13 cellular contexts compared by ENCODE assay signal in genomic region chr1:26531651-26532131, GRCh38. TPM values are rescaled to one million over a fixed set of nuclear protein-coding genes. Genes with fewer than 3 reads are reported as not detected.
DNase-seq lines count a peak whose midpoint lies in the region; ATAC-seq, FAIRE-seq and TF ChIP-seq lines count a peak whose summit lies in the region.
"Had no signal": no experiment of that assay in that cellular context is flagged by ENCODE, and none has a peak within 500 bp of the region (broad histone marks: within the 10 kb centered on the region; RNA-seq: fewer than 3 reads in every experiment).

No MANE protein-coding gene starts in this region.

- H3K27ac ChIP-seq in RWPE2 (ENCODE audit: poor library complexity, severe bottlenecking), result peak overlapping the region; percentile 87
- peak overlapping the region; percentile 86 for H3K27ac ChIP-seq in keratinocyte (ENCODE audit: control insufficient read depth, insufficient read depth, low read length)
- H3K27ac ChIP-seq: KMS-11 had no signal

- H3K36me3 ChIP-seq in RWPE2 (ENCODE audit: low read depth), result peaks cover 19% of the 10 kb centered on the region
- peaks cover 8 to 14% of the 10 kb centered on the region in 2 experiments for H3K36me3 ChIP-seq in keratinocyte (ENCODE audit: control insufficient read depth in 2 of 2, extremely low read depth in 1 of 2, insufficient read depth in 2 of 2, low read length in 2 of 2)

- H3K4me1 ChIP-seq in RWPE2 (ENCODE audit: insufficient read depth, poor library complexity, severe bottlenecking), result peaks cover 12% of the 10 kb centered on the region
- H3K4me1 ChIP-seq in keratinocyte (ENCODE audit: control insufficient read depth, extremely low read depth, insufficient read depth, low read length), result peaks cover 26% of the 10 kb centered on the region

- peaks cover 60% of the 10 kb centered on the region for H3K79me2 ChIP-seq in keratinocyte (ENCODE audit: control insufficient read depth, insufficient read depth, low read length)

- peaks cover 11% of the 10 kb centered on the region for H4K20me1 ChIP-seq in keratinocyte (ENCODE audit: control insufficient read depth, extremely low read depth, insufficient read depth, low read length)

- H3K4me3 ChIP-seq in RWPE2 (ENCODE audit: severe bottlenecking) (peak overlapping the region; percentile 100), keratinocyte (ENCODE audit: control insufficient read depth in 2 of 3, extremely low read depth in 1 of 3, insufficient read depth in 2 of 3, low read depth in 1 of 3, low read length in 3 of 3) (peak overlapping the region; percentile 55 to 98 (median 93))

- TF ChIP-seq CTCF in RWPE2 (IDR thresholded peaks at IDR 0.05; ENCODE audit: poor library complexity, severe bottlenecking), result no peak
- no peak for TF ChIP-seq CTCF in keratinocyte (optimal IDR thresholded peaks at IDR 0.05 in 1 of 3, IDR thresholded peaks at IDR 0.05 in 1 of 3, conservative IDR thresholded peaks at IDR 0.05 in 1 of 3; ENCODE audit: extremely low read depth in 1 of 3, insufficient read depth in 2 of 3, low read length in 3 of 3)

- peak overlapping the region; percentile 87 to 89 for H3K4me3 Mint-ChIP-seq in stimulated activated naive B cell treated with anti-CD40 and anti-IgM and Interleukin-4, amounts not matched to agents 10 μg/mL and 1 μg/mL and 100 μg/mL, for 72 hours

- H3K27me3 Mint-ChIP-seq in stimulated activated naive B cell treated with anti-CD40 and anti-IgM and Interleukin-4, amounts not matched to agents 10 μg/mL and 1 μg/mL and 100 μg/mL, for 72 hours, result no peaks in the 10 kb centered on the region

- peak overlapping the region; percentile 95 for H3K9ac ChIP-seq in keratinocyte (ENCODE audit: control insufficient read depth, extremely low read depth, insufficient read depth, low read length)
- H3K9ac ChIP-seq: KMS-11 had no signal

- no peaks in the 10 kb centered on the region for H3K9me3 Mint-ChIP-seq in stimulated activated naive B cell treated with anti-CD40 and anti-IgM and Interleukin-4, amounts not matched to agents 10 μg/mL and 1 μg/mL and 100 μg/mL, for 72 hours
- H3K9me3 Mint-ChIP-seq: naive thymus-derived CD4-positive, alpha-beta T cell had no signal

- H3K27me3 ChIP-seq in RWPE2 (ENCODE audit: insufficient read depth, poor library complexity, severe bottlenecking) (no peaks in the 10 kb centered on the region), keratinocyte (ENCODE audit: control insufficient read depth, extremely low read depth, insufficient read depth, low read length) (no peaks in the 10 kb centered on the region)

- H3K36me3 Mint-ChIP-seq in stimulated activated naive B cell treated with anti-CD40 and anti-IgM and Interleukin-4, amounts not matched to agents 10 μg/mL and 1 μg/mL and 100 μg/mL, for 72 hours, result peaks cover 3 to 4% of the 10 kb centered on the region in 2 donors
- H3K36me3 Mint-ChIP-seq: naive thymus-derived CD4-positive, alpha-beta T cell had no signal

- dilution Hi-C loops in keratinocyte (cut with MboI; ENCODE audit: extremely low pct_ligation_motif_present, low sequenced_read_pairs), result no loop called here

- H3K27ac Mint-ChIP-seq in stimulated activated naive B cell treated with anti-CD40 and anti-IgM and Interleukin-4, amounts not matched to agents 10 μg/mL and 1 μg/mL and 100 μg/mL, for 72 hours, result no peak overlapping the region

- no peak for FAIRE-seq in keratinocyte (lab: Jason Lieb, UNC)
- FAIRE-seq: A204.1, GM12891 had no signal

- no peaks in the 10 kb centered on the region for H3K9me1 ChIP-seq in keratinocyte (ENCODE audit: control insufficient read depth, extremely low read depth, insufficient read depth, low read length)

- no peaks in the 10 kb centered on the region for H3K9me3 ChIP-seq in RWPE2 (ENCODE audit: severe bottlenecking)
- H3K9me3 ChIP-seq in keratinocyte (ENCODE audit: control insufficient read depth, low read depth, low read length), result no peaks in the 10 kb centered on the region

- H3K4me1 Mint-ChIP-seq in stimulated activated naive B cell treated with anti-CD40 and anti-IgM and Interleukin-4, amounts not matched to agents 10 μg/mL and 1 μg/mL and 100 μg/mL, for 72 hours, result peaks cover 31 to 49% of the 10 kb centered on the region in 2 donors

- H3K4me2 ChIP-seq in keratinocyte (ENCODE audit: control insufficient read depth, extremely low read depth, insufficient read depth, low read depth, low read length), result peak overlapping the region; percentile 93
- H3K4me2 ChIP-seq: KMS-11 had no signal

- peak; percentile 3 for ATAC-seq in RWPE2 (ENCODE audit: low read depth)
- ATAC-seq in stimulated activated naive B cell treated with anti-CD40 and anti-IgM and Interleukin-4, amounts not matched to agents 10 μg/mL and 1 μg/mL and 100 μg/mL, for 72 hours (replicated peaks), result no peak

- DNase-seq in DMS53 (lab: John Stamatoyannopoulos, UW) (peak; percentile 53), DMS53 treated with DMSO at 0.1 percent for 48 hours (lab: John Stamatoyannopoulos, UW; ENCODE audit: unreplicated experiment) (no peak), RWPE2 (ENCODE audit: low spot score) (no peak), keratinocyte (ENCODE audit: low read depth, low spot score) (no peak), NCI-H146 (lab: John Stamatoyannopoulos, UW) (no peak), GM19238 (ENCODE audit: insufficient read length, low spot score) (no peak), cerebellar nuclear complex (lab: John Stamatoyannopoulos, UW) (no peak)
- no peak for DNase-seq in stimulated activated naive B cell treated with anti-CD40 and anti-IgM and Interleukin-4, amounts not matched to agents 10 μg/mL and 1 μg/mL and 100 μg/mL, for 72 hours
- DNase-seq: naive thymus-derived CD4-positive, alpha-beta T cell; Right ventricle myocardium superior had no signal

- H2AFZ ChIP-seq in keratinocyte (ENCODE audit: control insufficient read depth, low read length), result peak overlapping the region; percentile 30

RNA-seq across cellular contexts. Expression of gene RPS6KA1, which starts 2.1 kb away (rescaled TPM):
- polyA plus RNA-seq in keratinocyte, result 65.9 to 82.9 TPM (median 73.8 TPM) in 3 replicates
- polyA plus RNA-seq in keratinocyte (2011; ENCODE audit: low read depth), result 22.2 TPM
- polyA plus RNA-seq in keratinocyte (2011; cell fraction: cytosol; rRNA removed), result 60.8 and 81.6 TPM in 2 replicates
- 63.6 and 79.7 TPM in 2 replicates for polyA plus RNA-seq in keratinocyte (2011; cell fraction: nucleus; rRNA removed)
- polyA plus RNA-seq in keratinocyte (2012; ENCODE audit: low replicate concordance), result 46.3 and 93.2 TPM in 2 replicates
- 112 to 260 TPM (median 115 TPM) in 3 replicates for polyA minus RNA-seq in keratinocyte
- polyA minus RNA-seq in keratinocyte (2011; cell fraction: cytosol; rRNA and poly(A)+ RNA removed), result 137 TPM
- polyA minus RNA-seq in keratinocyte (2011; cell fraction: nucleus; rRNA and poly(A)+ RNA removed), result 71.3 and 74.2 TPM in 2 replicates

RNA-seq across cellular contexts. Expression of gene HMGN2, which starts 59.5 kb away (rescaled TPM):
- polyA plus RNA-seq in keratinocyte, result 38.5 to 222 TPM (median 130 TPM) in 3 replicates
- 28.8 TPM for polyA plus RNA-seq in keratinocyte (2011; ENCODE audit: low read depth)
- 90.7 and 132 TPM in 2 replicates for polyA plus RNA-seq in keratinocyte (2011; cell fraction: cytosol; rRNA removed)
- 47.0 and 59.5 TPM in 2 replicates for polyA plus RNA-seq in keratinocyte (2011; cell fraction: nucleus; rRNA removed)
- 113 and 220 TPM in 2 replicates for polyA plus RNA-seq in keratinocyte (2012; ENCODE audit: low replicate concordance)
- polyA minus RNA-seq in keratinocyte, result 12.7 to 64.4 TPM (median 19.5 TPM) in 3 replicates
- polyA minus RNA-seq in keratinocyte (2011; cell fraction: cytosol; rRNA and poly(A)+ RNA removed), result 25.9 TPM
- 5.9 and 12.9 TPM in 2 replicates for polyA minus RNA-seq in keratinocyte (2011; cell fraction: nucleus; rRNA and poly(A)+ RNA removed)
